Comparison of ENCODE assay signal across 1 cellular context in the genomic region with DNA sequence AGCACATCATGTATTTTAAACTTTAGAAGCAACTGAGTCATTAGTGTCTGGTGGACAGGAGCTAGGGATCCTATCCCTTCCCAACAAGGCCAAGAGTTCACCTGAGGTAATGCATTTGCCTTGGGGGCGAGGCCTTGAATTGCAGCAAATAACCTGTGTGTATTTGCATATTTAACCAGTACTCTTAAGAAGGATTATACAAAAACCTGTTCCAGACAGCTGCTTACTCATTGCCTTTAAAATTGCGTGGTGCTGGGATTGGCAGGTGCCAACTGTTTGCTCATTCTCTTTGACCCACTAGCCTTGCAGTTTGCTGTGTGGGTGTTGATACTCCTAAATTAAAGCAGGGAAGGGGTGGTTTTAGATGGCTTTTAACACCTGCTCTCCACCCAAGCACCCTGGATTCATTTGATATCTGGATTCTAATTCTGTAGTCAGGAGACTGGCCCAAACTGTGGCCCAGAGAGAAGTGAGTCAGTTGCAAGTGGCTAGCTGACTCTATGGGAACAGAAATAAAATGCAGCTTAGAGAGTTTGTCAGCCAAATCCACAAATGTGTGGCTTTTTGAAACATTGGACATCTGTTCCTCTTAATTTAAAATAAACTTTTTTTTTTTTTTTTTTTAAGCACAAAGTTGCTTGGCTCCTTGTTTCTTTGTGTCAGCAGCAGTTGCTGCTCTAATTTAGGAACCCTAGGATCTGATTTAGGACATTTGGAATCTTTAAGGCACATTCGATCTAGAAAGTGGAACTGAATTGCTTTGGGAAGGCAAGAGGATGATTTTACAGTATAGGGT.
A peak's percentile ranks its signal among the peaks of the same experiment; 100 is the strongest.
TF ChIP-seq lines count a peak whose summit lies in the region.

No MANE protein-coding gene starts in this region.

TF ChIP-seq in HepG2, 621 proteins besides CTCF, POLR2A, EP300 and RAD21 (continued from another document and continues in another):
- TF ChIP-seq ZNF770 (CRISPR knock-in tag; IDR thresholded peaks at IDR 0.05), result no peak
- peak; percentile 15; the same call in 1 of the 2 replicates for TF ChIP-seq PRDM15 (CRISPR knock-in tag; IDR thresholded peaks at IDR 0.05)
- TF ChIP-seq ATF7-NPFF (CRISPR knock-in tag; IDR thresholded peaks at IDR 0.05; ENCODE audit: low read depth), result no peak
- TF ChIP-seq, protein P1, sequence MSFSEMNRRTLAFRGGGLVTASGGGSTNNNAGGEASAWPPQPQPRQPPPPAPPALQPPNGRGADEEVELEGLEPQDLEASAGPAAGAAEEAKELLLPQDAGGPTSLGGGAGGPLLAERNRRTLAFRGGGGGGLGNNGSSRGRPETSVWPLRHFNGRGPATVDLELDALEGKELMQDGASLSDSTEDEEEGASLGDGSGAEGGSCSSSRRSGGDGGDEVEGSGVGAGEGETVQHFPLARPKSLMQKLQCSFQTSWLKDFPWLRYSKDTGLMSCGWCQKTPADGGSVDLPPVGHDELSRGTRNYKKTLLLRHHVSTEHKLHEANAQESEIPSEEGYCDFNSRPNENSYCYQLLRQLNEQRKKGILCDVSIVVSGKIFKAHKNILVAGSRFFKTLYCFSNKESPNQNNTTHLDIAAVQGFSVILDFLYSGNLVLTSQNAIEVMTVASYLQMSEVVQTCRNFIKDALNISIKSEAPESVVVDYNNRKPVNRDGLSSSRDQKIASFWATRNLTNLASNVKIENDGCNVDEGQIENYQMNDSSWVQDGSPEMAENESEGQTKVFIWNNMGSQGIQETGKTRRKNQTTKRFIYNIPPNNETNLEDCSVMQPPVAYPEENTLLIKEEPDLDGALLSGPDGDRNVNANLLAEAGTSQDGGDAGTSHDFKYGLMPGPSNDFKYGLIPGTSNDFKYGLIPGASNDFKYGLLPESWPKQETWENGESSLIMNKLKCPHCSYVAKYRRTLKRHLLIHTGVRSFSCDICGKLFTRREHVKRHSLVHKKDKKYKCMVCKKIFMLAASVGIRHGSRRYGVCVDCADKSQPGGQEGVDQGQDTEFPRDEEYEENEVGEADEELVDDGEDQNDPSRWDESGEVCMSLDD (CRISPR knock-in tag; IDR thresholded peaks at IDR 0.05; ENCODE audit: borderline replicate concordance), result no peak
- TF ChIP-seq ZSCAN5A (CRISPR knock-in tag; IDR thresholded peaks at IDR 0.05; ENCODE audit: borderline replicate concordance), result no peak
- TF ChIP-seq ZNF124 (CRISPR knock-in tag; IDR thresholded peaks at IDR 0.05), result no peak
- TF ChIP-seq TRIM24 (CRISPR knock-in tag; IDR thresholded peaks at IDR 0.05), result no peak
- TF ChIP-seq, protein P2, sequence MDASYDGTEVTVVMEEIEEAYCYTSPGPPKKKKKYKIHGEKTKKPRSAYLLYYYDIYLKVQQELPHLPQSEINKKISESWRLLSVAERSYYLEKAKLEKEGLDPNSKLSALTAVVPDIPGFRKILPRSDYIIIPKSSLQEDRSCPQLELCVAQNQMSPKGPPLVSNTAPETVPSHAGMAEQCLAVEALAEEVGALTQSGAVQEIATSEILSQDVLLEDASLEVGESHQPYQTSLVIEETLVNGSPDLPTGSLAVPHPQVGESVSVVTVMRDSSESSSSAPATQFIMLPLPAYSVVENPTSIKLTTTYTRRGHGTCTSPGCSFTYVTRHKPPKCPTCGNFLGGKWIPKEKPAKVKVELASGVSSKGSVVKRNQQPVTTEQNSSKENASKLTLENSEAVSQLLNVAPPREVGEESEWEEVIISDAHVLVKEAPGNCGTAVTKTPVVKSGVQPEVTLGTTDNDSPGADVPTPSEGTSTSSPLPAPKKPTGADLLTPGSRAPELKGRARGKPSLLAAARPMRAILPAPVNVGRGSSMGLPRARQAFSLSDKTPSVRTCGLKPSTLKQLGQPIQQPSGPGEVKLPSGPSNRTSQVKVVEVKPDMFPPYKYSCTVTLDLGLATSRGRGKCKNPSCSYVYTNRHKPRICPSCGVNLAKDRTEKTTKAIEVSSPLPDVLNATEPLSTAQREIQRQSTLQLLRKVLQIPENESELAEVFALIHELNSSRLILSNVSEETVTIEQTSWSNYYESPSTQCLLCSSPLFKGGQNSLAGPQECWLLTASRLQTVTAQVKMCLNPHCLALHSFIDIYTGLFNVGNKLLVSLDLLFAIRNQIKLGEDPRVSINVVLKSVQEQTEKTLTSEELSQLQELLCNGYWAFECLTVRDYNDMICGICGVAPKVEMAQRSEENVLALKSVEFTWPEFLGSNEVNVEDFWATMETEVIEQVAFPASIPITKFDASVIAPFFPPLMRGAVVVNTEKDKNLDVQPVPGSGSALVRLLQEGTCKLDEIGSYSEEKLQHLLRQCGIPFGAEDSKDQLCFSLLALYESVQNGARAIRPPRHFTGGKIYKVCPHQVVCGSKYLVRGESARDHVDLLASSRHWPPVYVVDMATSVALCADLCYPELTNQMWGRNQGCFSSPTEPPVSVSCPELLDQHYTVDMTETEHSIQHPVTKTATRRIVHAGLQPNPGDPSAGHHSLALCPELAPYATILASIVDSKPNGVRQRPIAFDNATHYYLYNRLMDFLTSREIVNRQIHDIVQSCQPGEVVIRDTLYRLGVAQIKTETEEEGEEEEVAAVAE (CRISPR knock-in tag; IDR thresholded peaks at IDR 0.05; ENCODE audit: borderline replicate concordance), result no peak
- TF ChIP-seq KLF16 (CRISPR knock-in tag; IDR thresholded peaks at IDR 0.05), result no peak
- TF ChIP-seq ZSCAN9 (CRISPR knock-in tag; IDR thresholded peaks at IDR 0.05; ENCODE audit: borderline replicate concordance), result no peak
- TF ChIP-seq, protein P3, sequence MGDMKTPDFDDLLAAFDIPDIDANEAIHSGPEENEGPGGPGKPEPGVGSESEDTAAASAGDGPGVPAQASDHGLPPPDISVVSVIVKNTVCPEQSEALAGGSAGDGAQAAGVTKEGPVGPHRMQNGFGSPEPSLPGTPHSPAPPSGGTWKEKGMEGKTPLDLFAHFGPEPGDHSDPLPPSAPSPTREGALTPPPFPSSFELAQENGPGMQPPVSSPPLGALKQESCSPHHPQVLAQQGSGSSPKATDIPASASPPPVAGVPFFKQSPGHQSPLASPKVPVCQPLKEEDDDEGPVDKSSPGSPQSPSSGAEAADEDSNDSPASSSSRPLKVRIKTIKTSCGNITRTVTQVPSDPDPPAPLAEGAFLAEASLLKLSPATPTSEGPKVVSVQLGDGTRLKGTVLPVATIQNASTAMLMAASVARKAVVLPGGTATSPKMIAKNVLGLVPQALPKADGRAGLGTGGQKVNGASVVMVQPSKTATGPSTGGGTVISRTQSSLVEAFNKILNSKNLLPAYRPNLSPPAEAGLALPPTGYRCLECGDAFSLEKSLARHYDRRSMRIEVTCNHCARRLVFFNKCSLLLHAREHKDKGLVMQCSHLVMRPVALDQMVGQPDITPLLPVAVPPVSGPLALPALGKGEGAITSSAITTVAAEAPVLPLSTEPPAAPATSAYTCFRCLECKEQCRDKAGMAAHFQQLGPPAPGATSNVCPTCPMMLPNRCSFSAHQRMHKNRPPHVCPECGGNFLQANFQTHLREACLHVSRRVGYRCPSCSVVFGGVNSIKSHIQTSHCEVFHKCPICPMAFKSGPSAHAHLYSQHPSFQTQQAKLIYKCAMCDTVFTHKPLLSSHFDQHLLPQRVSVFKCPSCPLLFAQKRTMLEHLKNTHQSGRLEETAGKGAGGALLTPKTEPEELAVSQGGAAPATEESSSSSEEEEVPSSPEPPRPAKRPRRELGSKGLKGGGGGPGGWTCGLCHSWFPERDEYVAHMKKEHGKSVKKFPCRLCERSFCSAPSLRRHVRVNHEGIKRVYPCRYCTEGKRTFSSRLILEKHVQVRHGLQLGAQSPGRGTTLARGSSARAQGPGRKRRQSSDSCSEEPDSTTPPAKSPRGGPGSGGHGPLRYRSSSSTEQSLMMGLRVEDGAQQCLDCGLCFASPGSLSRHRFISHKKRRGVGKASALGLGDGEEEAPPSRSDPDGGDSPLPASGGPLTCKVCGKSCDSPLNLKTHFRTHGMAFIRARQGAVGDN (CRISPR knock-in tag; IDR thresholded peaks at IDR 0.05), result no peak
- no peak for TF ChIP-seq PCBP1 (IDR thresholded peaks at IDR 0.05; ENCODE audit: borderline replicate concordance, low read depth, low read length)
- no peak for TF ChIP-seq ZNF615 (CRISPR knock-in tag; IDR thresholded peaks at IDR 0.05; ENCODE audit: borderline replicate concordance)
- TF ChIP-seq SOX5 (CRISPR knock-in tag; IDR thresholded peaks at IDR 0.05; ENCODE audit: borderline replicate concordance), result peak; percentile 27; the same call in 1 of the 2 replicates
- peak; percentile 36; the same call in 1 of the 2 replicates for TF ChIP-seq SIX1 (CRISPR knock-in tag; IDR thresholded peaks at IDR 0.05; ENCODE audit: borderline replicate concordance)
- TF ChIP-seq MIXL1 (CRISPR knock-in tag; IDR thresholded peaks at IDR 0.05), result 0 out of 2 replicates have a peak, but pooled peaks have one; percentile 49
- TF ChIP-seq, protein P4, sequence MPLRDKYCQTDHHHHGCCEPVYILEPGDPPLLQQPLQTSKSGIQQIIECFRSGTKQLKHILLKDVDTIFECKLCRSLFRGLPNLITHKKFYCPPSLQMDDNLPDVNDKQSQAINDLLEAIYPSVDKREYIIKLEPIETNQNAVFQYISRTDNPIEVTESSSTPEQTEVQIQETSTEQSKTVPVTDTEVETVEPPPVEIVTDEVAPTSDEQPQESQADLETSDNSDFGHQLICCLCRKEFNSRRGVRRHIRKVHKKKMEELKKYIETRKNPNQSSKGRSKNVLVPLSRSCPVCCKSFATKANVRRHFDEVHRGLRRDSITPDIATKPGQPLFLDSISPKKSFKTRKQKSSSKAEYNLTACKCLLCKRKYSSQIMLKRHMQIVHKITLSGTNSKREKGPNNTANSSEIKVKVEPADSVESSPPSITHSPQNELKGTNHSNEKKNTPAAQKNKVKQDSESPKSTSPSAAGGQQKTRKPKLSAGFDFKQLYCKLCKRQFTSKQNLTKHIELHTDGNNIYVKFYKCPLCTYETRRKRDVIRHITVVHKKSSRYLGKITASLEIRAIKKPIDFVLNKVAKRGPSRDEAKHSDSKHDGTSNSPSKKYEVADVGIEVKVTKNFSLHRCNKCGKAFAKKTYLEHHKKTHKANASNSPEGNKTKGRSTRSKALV (CRISPR knock-in tag; IDR thresholded peaks at IDR 0.05), result no peak
- no peak; the same call in 1 of the 2 replicates for TF ChIP-seq HMG20B (CRISPR knock-in tag; conservative IDR thresholded peaks at IDR 0.05)
- peak; percentile 20; the same call in 1 of the 2 replicates for TF ChIP-seq ERF (CRISPR knock-in tag; IDR thresholded peaks at IDR 0.05)
- TF ChIP-seq ZNF598 (CRISPR knock-in tag; IDR thresholded peaks at IDR 0.05; ENCODE audit: borderline replicate concordance), result no peak
- TF ChIP-seq NPAS2 (CRISPR knock-in tag; IDR thresholded peaks at IDR 0.05; ENCODE audit: borderline replicate concordance), result no peak
- TF ChIP-seq GTF3A (CRISPR knock-in tag; conservative IDR thresholded peaks at IDR 0.05), result no peak
- TF ChIP-seq ZNF484 (CRISPR knock-in tag; IDR thresholded peaks at IDR 0.05; ENCODE audit: borderline replicate concordance, low read depth), result no peak
